In genomic region chr10:1410032-1410431, GRCh38 we compare ENCODE assay signal across 29 cellular contexts.
"Had no signal": no experiment of that assay in that cellular context is flagged by ENCODE, and none has a peak within 500 bp of the region (broad histone marks: within the 10 kb centered on the region; RNA-seq: fewer than 3 reads in every experiment).

No MANE protein-coding gene starts in this region.

- DNase-seq: activated CD4-positive, alpha-beta memory T cell treated with anti-CD3 and anti-CD28 coated beads for 36 hours; activated CD4-positive, alpha-beta T cell treated with anti-CD3 and anti-CD28 coated beads, Interleukin-2, amount 50 U/mL, for 1 hour; activated CD8-positive, alpha-beta memory T cell treated with anti-CD3 and anti-CD28 coated beads, Interleukin-2, amount 10 ng/mL, durations not matched to agents 7 days and 5 days; activated CD8-positive, alpha-beta memory T cell treated with anti-CD3 and anti-CD28 coated beads, Interleukin-2, amount 50 U/mL, for 48 hours; activated naive CD4-positive, alpha-beta T cell; activated naive CD4-positive, alpha-beta T cell treated with anti-CD3 and anti-CD28 coated beads, Interleukin-2, amount 50 U/mL, for 16 hours; activated naive CD8-positive, alpha-beta T cell treated with anti-CD3 and anti-CD28 coated beads for 36 hours; activated T-cell treated with anti-CD3 and anti-CD28 coated beads, Interleukin-2, amount 50 U/mL, for 72 hours; amniotic stem cell; aorta; brain microvascular endothelial cell; NCI-H1092 treated with DMSO at 0.1 percent for 48 hours; NCI-H1417; NCI-H146; NCI-H187; NCI-H2029 treated with DMSO at 0.1 percent for 48 hours; NCI-H2107; NCI-H2171; NCI-H510A; NCI-H526; NCI-H748 treated with DMSO at 0.1 percent for 48 hours; PC-9; SHP77; SJCRH30; T1000; WERI-Rb-1 had no signal

- H3K4me2 ChIP-seq: PC-9 had no signal

- H3K4me1 ChIP-seq: SJCRH30 had no signal

- H3K9me3 ChIP-seq: SJCRH30 had no signal

- H3K4me3 Mint-ChIP-seq: activated CD4-positive, alpha-beta memory T cell treated with anti-CD3 and anti-CD28 coated beads for 36 hours; activated CD8-positive, alpha-beta memory T cell treated with anti-CD3 and anti-CD28 coated beads, Interleukin-2, amount 10 ng/mL, durations not matched to agents 7 days and 5 days; activated naive CD8-positive, alpha-beta T cell treated with anti-CD3 and anti-CD28 coated beads for 36 hours; activated T-cell treated with anti-CD3 and anti-CD28 coated beads, Interleukin-2, amount 50 U/mL, for 72 hours; activated T-helper 17 cell treated with anti-CD3 and anti-CD28 coated beads, Interleukin-2, amount 50 U/mL, for 72 hours; central memory CD8-positive, alpha-beta T cell had no signal

- H3K27ac ChIP-seq: brain microvascular endothelial cell, PC-9, SJCRH30, SK-N-MC, WERI-Rb-1 had no signal

- H3K27ac Mint-ChIP-seq: activated CD4-positive, alpha-beta memory T cell treated with anti-CD3 and anti-CD28 coated beads for 36 hours; activated CD8-positive, alpha-beta memory T cell treated with anti-CD3 and anti-CD28 coated beads, Interleukin-2, amount 10 ng/mL, durations not matched to agents 7 days and 5 days; activated naive CD8-positive, alpha-beta T cell treated with anti-CD3 and anti-CD28 coated beads for 36 hours; activated T-cell treated with anti-CD3 and anti-CD28 coated beads, Interleukin-2, amount 50 U/mL, for 72 hours; activated T-helper 17 cell treated with anti-CD3 and anti-CD28 coated beads, Interleukin-2, amount 50 U/mL, for 72 hours had no signal

- H3K4me1 Mint-ChIP-seq: activated CD8-positive, alpha-beta memory T cell treated with anti-CD3 and anti-CD28 coated beads, Interleukin-2, amount 10 ng/mL, durations not matched to agents 7 days and 5 days; activated naive CD8-positive, alpha-beta T cell treated with anti-CD3 and anti-CD28 coated beads for 36 hours; activated T-helper 17 cell treated with anti-CD3 and anti-CD28 coated beads, Interleukin-2, amount 50 U/mL, for 72 hours; central memory CD8-positive, alpha-beta T cell had no signal

- H3K27me3 Mint-ChIP-seq: activated CD8-positive, alpha-beta memory T cell treated with anti-CD3 and anti-CD28 coated beads, Interleukin-2, amount 10 ng/mL, durations not matched to agents 7 days and 5 days had no signal

- H3K27me3 ChIP-seq: brain microvascular endothelial cell, SJCRH30 had no signal

- ATAC-seq: activated CD8-positive, alpha-beta memory T cell treated with anti-CD3 and anti-CD28 coated beads, Interleukin-2, amount 10 ng/mL, durations not matched to agents 7 days and 5 days; activated T-cell treated with anti-CD3 and anti-CD28 coated beads, Interleukin-2, amount 50 U/mL, for 72 hours; activated T-helper 17 cell treated with anti-CD3 and anti-CD28 coated beads, Interleukin-2, amount 50 U/mL, for 72 hours had no signal

- H3K36me3 ChIP-seq: brain microvascular endothelial cell, SJCRH30, WERI-Rb-1 had no signal

- H3K4me3 ChIP-seq: PC-9, SJCRH30, SK-N-MC had no signal

- H2AFZ ChIP-seq: PC-9 had no signal

- H3K9me3 Mint-ChIP-seq: activated CD4-positive, alpha-beta memory T cell treated with anti-CD3 and anti-CD28 coated beads for 36 hours; activated naive CD8-positive, alpha-beta T cell treated with anti-CD3 and anti-CD28 coated beads for 36 hours; central memory CD8-positive, alpha-beta T cell had no signal

- H3K36me3 Mint-ChIP-seq: activated CD4-positive, alpha-beta memory T cell treated with anti-CD3 and anti-CD28 coated beads for 36 hours; activated CD8-positive, alpha-beta memory T cell treated with anti-CD3 and anti-CD28 coated beads, Interleukin-2, amount 10 ng/mL, durations not matched to agents 7 days and 5 days; activated naive CD8-positive, alpha-beta T cell treated with anti-CD3 and anti-CD28 coated beads for 36 hours had no signal
